8 cellular contexts compared by ENCODE assay signal in genomic region chr14:49769171-49769570, GRCh38. TPM values are rescaled to one million over a fixed set of nuclear protein-coding genes. Genes with fewer than 3 reads are reported as not detected.
DNase-seq lines count a peak whose midpoint lies in the region; ATAC-seq and TF ChIP-seq lines count a peak whose summit lies in the region.

No MANE protein-coding gene starts in this region.

- H3K36me3 Mint-ChIP-seq in naive thymus-derived CD4-positive, alpha-beta T cell, result peaks cover 0 to 6% (median 0%) of the 10 kb centered on the region in 5 donors

- intact Hi-C loops in naive thymus-derived CD4-positive, alpha-beta T cell (cut with micrococcal nuclease), result loop anchor here (2.0 to 10.0 kb wide), 8 partner anchors 124 to 764 kb away; partner anchors contain the start of genes ARF6 (in 1 of the 2), DMAC2L (in 1 of the 2), L2HGDH (in 1 of the 2) and MAP4K5 (in 1 of the 2)

- peak overlapping the region; percentile 93 to 99 (median 98) for H3K4me3 Mint-ChIP-seq in naive thymus-derived CD4-positive, alpha-beta T cell

- H3K79me2 ChIP-seq in OCI-LY1 (ENCODE audit: insufficient read depth, low read length), result peaks cover 16% of the 10 kb centered on the region; the same call in 1 of the 2 replicates

- peaks cover 0 to 2% (median 0%) of the 10 kb centered on the region in 5 donors for H3K27me3 Mint-ChIP-seq in naive thymus-derived CD4-positive, alpha-beta T cell

- no peaks in the 10 kb centered on the region for H4K20me1 ChIP-seq in OCI-LY1 (ENCODE audit: insufficient read depth, low read length)

- H3F3A ChIP-seq in OCI-LY1 (ENCODE audit: insufficient read depth, low read length), result no peaks in the 10 kb centered on the region

- H3K27ac ChIP-seq in OCI-LY1 (ENCODE audit: low read depth, low read length, poor library complexity, severe bottlenecking) (peak overlapping the region; percentile 74), duodenal mucosa (ENCODE audit: low read depth, low read length) (peak overlapping the region; percentile 100)
- peak overlapping the region; percentile 96 for H3K27ac ChIP-seq in naive thymus-derived CD4-positive, alpha-beta T cell (ENCODE audit: low read depth, low read length)

- CTCF ChIA-PET in naive thymus-derived CD4-positive, alpha-beta T cell (lab: Charles Lee), result interaction anchor here (1.0 to 2.4 kb wide), 3 partner anchors 83 to 135 kb away, joined by 3 to 15 read pairs (median 4); partner anchors contain the start of gene DNAAF2

- no peaks in the 10 kb centered on the region for H3K9me3 ChIP-seq in ES-I3 (ENCODE audit: control insufficient read depth, insufficient read depth, low read length)
- no peaks in the 10 kb centered on the region for H3K9me3 ChIP-seq in OCI-LY1 (ENCODE audit: low read length)
- H3K9me3 ChIP-seq in duodenal mucosa (ENCODE audit: control insufficient read depth in 1 of 2, low read length in 2 of 2), result no peaks in the 10 kb centered on the region
- H3K9me3 ChIP-seq in naive thymus-derived CD4-positive, alpha-beta T cell (ENCODE audit: control insufficient read depth in 2 of 3, low read length in 3 of 3), result no peaks in the 10 kb centered on the region

- H3K9me3 Mint-ChIP-seq in naive thymus-derived CD4-positive, alpha-beta T cell, result peaks cover 0 to 6% (median 0%) of the 10 kb centered on the region in 11 donors

- no peaks in the 10 kb centered on the region for H3K27me3 ChIP-seq in OCI-LY1 (ENCODE audit: insufficient read depth, low read length)
- no peaks in the 10 kb centered on the region for H3K27me3 ChIP-seq in duodenal mucosa (ENCODE audit: control insufficient read depth in 1 of 2, insufficient read depth in 2 of 2, low read length in 2 of 2)
- H3K27me3 ChIP-seq in naive thymus-derived CD4-positive, alpha-beta T cell (ENCODE audit: control insufficient read depth in 2 of 2, insufficient read depth in 2 of 2, low read length in 2 of 2), result no peaks in the 10 kb centered on the region

- ATAC-seq in naive thymus-derived CD4-positive, alpha-beta T cell, result no peak
- no peak for ATAC-seq in HG02571 (IDR thresholded peaks at IDR 0.05; ENCODE audit: unreplicated experiment)
- no peak for ATAC-seq in HG02938 (IDR thresholded peaks at IDR 0.05; ENCODE audit: unreplicated experiment)
- no peak for ATAC-seq in HG03045 (IDR thresholded peaks at IDR 0.05; ENCODE audit: unreplicated experiment)

- peak overlapping the region; percentile 98 for H3K9ac ChIP-seq in ES-I3 (ENCODE audit: low read depth, low read length)
- peak overlapping the region; percentile 98 for H3K9ac ChIP-seq in OCI-LY1 (ENCODE audit: low read length)
- H3K9ac ChIP-seq in duodenal mucosa (ENCODE audit: low read depth in 1 of 2, low read length in 2 of 2), result peak overlapping the region; percentile 100

- peaks cover 10% of the 10 kb centered on the region for H3K4me1 ChIP-seq in ES-I3 (ENCODE audit: insufficient read depth, low read length)
- peaks cover 36% of the 10 kb centered on the region for H3K4me1 ChIP-seq in OCI-LY1 (ENCODE audit: insufficient read depth, low read length, severe bottlenecking)
- H3K4me1 ChIP-seq in duodenal mucosa (ENCODE audit: control insufficient read depth in 1 of 2, insufficient read depth in 2 of 2, low read length in 2 of 2), result peaks cover 16 to 33% of the 10 kb centered on the region in 2 donors
- H3K4me1 ChIP-seq in naive thymus-derived CD4-positive, alpha-beta T cell (ENCODE audit: control insufficient read depth in 2 of 2, insufficient read depth in 2 of 2, low read length in 2 of 2), result peaks cover 26 to 27% of the 10 kb centered on the region in 2 donors

- TF ChIP-seq CTCF in OCI-LY1 (IDR thresholded peaks at IDR 0.05; ENCODE audit: low read length), result no peak

- H3K4me2 ChIP-seq in OCI-LY1 (ENCODE audit: low read length), result peak overlapping the region; percentile 96

- POLR2A ChIA-PET in naive thymus-derived CD4-positive, alpha-beta T cell (lab: Charles Lee), result interaction anchor here (0.6 to 6.7 kb wide), 20 partner anchors 8 to 462 kb away, joined by 3 to 92 read pairs (median 7); partner anchors contain the start of genes DNAAF2, KLHDC1, MGAT2 and NEMF

- H3K4me3 ChIP-seq in OCI-LY1 (ENCODE audit: low read depth, low read length, poor library complexity, severe bottlenecking), result peak overlapping the region; percentile 92
- peak overlapping the region; percentile 98 to 99 for H3K4me3 ChIP-seq in duodenal mucosa (ENCODE audit: low read depth in 1 of 2, low read length in 2 of 2)
- peak overlapping the region; percentile 62 for H3K4me3 ChIP-seq in naive thymus-derived CD4-positive, alpha-beta T cell (ENCODE audit: low read length)

- no peaks in the 10 kb centered on the region for H3K9me2 ChIP-seq in OCI-LY1 (ENCODE audit: low read depth, low read length)

- H3K4me1 Mint-ChIP-seq in naive thymus-derived CD4-positive, alpha-beta T cell, result peaks cover 20 to 49% (median 39%) of the 10 kb centered on the region in 7 donors

- H2AFZ ChIP-seq in OCI-LY1 (ENCODE audit: low read length), result no peak overlapping the region

- DNase-seq in naive thymus-derived CD4-positive, alpha-beta T cell, result no peak
- no peak for DNase-seq in NCI-H345 treated with DMSO at 0.1 percent for 48 hours (lab: John Stamatoyannopoulos, UW; ENCODE audit: unreplicated experiment)

- H3K27ac Mint-ChIP-seq in naive thymus-derived CD4-positive, alpha-beta T cell, result peak overlapping the region; percentile 98 to 100 (median 99)

- H3K36me3 ChIP-seq in ES-I3 (ENCODE audit: insufficient read depth, low read length) (peaks cover 3% of the 10 kb centered on the region; the same call in 1 of the 2 replicates), OCI-LY1 (ENCODE audit: insufficient read depth, low read length) (peaks cover 11% of the 10 kb centered on the region; the same call in 1 of the 2 replicates), duodenal mucosa (ENCODE audit: control insufficient read depth in 1 of 2, insufficient read depth in 2 of 2, low read length in 2 of 2) (peaks cover 4 to 7% of the 10 kb centered on the region in 2 donors)
- H3K36me3 ChIP-seq in naive thymus-derived CD4-positive, alpha-beta T cell (ENCODE audit: control insufficient read depth in 2 of 3, insufficient read depth in 3 of 3, low read length in 3 of 3), result peaks cover 0 to 9% (median 4%) of the 10 kb centered on the region in 3 experiments

RNA-seq across cellular contexts. Expression of gene KLHDC2, which starts 1.2 kb away (rescaled TPM):
- total RNA-seq in naive thymus-derived CD4-positive, alpha-beta T cell, result 100 to 1,000 TPM in 1 of 5 experiments, 10 to 100 TPM in 4; 33.2 to 105 (median 84.7) TPM
- 100 to 1,000 TPM in 1 of 2 donors, 10 to 100 TPM in 1; 89.3 to 103 TPM for polyA plus RNA-seq in naive thymus-derived CD4-positive, alpha-beta T cell
